Comparison of ENCODE assay signal across 27 cellular contexts in the genomic region with DNA sequence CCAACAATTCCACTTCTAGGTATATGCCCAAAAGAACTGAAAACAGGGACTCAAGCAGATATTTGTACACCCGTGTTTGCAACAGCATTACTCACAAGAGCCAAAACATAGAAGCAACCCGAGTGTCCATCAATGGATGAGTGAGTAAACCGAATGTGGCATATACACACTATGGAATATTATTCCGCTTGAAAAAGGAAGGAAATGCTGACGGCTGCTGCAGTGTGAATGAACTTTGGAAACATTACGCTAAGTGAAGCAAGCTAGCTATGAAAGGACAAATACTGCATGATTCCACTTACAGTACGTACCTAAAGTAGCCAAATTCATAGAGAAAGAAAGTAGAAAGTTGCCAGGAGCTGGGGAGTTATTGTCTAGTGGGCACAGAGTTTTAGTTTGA. TPM values are rescaled to one million over a fixed set of nuclear protein-coding genes. Genes with fewer than 3 reads are reported as not detected.
"Had no signal": no experiment of that assay in that cellular context is flagged by ENCODE, and none has a peak within 500 bp of the region (broad histone marks: within the 10 kb centered on the region; RNA-seq: fewer than 3 reads in every experiment).

No MANE protein-coding gene starts in this region.

- H3K9me3 ChIP-seq: adrenal gland, ascending aorta, esophagus squamous epithelium, gastroesophageal sphincter had no signal

- ATAC-seq: activated CD4-positive, alpha-beta T cell treated with anti-CD3 and anti-CD28 coated beads for 36 hours; activated CD8-positive, alpha-beta memory T cell treated with anti-CD3 and anti-CD28 coated beads, Interleukin-2, amount 10 ng/mL, durations not matched to agents 7 days and 5 days; activated CD8-positive, alpha-beta T cell treated with anti-CD3 and anti-CD28 coated beads, Interleukin-2, amount 10 ng/mL, durations not matched to agents 7 days and 5 days; activated naive CD8-positive, alpha-beta T cell treated with anti-CD3 and anti-CD28 coated beads, Interleukin-2, amount 50 U/mL, for 24 hours; gastroesophageal sphincter had no signal

- DNase-seq: activated CD4-positive, alpha-beta memory T cell treated with anti-CD3 and anti-CD28 coated beads for 36 hours; activated CD4-positive, alpha-beta T cell treated with anti-CD3 and anti-CD28 coated beads for 36 hours; activated CD4-positive, alpha-beta T cell treated with anti-CD3 and anti-CD28 coated beads, Interleukin-2, amount 10 ng/mL, durations not matched to agents 24 days and 14 days; activated CD4-positive, CD25-positive, alpha-beta regulatory T cell; activated CD4-positive, CD25-positive, alpha-beta regulatory T cell treated with anti-CD3 and anti-CD28 coated beads, Interleukin-2, amount 50 U/mL, for 72 hours; activated CD8-positive, alpha-beta memory T cell treated with anti-CD3 and anti-CD28 coated beads, Interleukin-2, amount 10 ng/mL, durations not matched to agents 7 days and 5 days; activated CD8-positive, alpha-beta memory T cell treated with anti-CD3 and anti-CD28 coated beads, Interleukin-2, amount 50 U/mL, for 4 hours; activated CD8-positive, alpha-beta T cell treated with anti-CD3 and anti-CD28 coated beads, Interleukin-2, amount 10 ng/mL, durations not matched to agents 7 days and 5 days; activated effector memory CD4-positive, alpha-beta T cell treated with anti-CD3 and anti-CD28 coated beads, Interleukin-2, amount 50 U/mL, for 16 hours; activated naive CD4-positive, alpha-beta T cell treated with anti-CD3 and anti-CD28 coated beads for 36 hours; activated naive CD8-positive, alpha-beta T cell treated with anti-CD3 and anti-CD28 coated beads for 36 hours; activated naive CD8-positive, alpha-beta T cell treated with anti-CD3 and anti-CD28 coated beads, Interleukin-2, amount 50 U/mL, for 24 hours; activated T-cell treated with anti-CD3 and anti-CD28 coated beads, Interleukin-2, amount 50 U/mL, for 1 hour; activated T-cell treated with anti-CD3 and anti-CD28 coated beads, Interleukin-2, amount 50 U/mL, for 48 hours; adrenal gland; cortex of kidney; dorsolateral prefrontal cortex; effector memory CD4-positive, alpha-beta T cell; endodermal cell; erythroblast; esophagus squamous epithelium; foreskin melanocyte; head of caudate nucleus; hippocampal formation; T-helper 2 cell had no signal

- H3K36me3 ChIP-seq: adrenal gland, ascending aorta, esophagus squamous epithelium, gastroesophageal sphincter had no signal

- H3K4me1 ChIP-seq: ascending aorta, gastroesophageal sphincter had no signal

- H3K4me3 ChIP-seq: adrenal gland, ascending aorta, dorsolateral prefrontal cortex, esophagus squamous epithelium, gastroesophageal sphincter had no signal

- H3K27me3 ChIP-seq: adrenal gland, ascending aorta, dorsolateral prefrontal cortex, esophagus squamous epithelium, gastroesophageal sphincter had no signal

- H3K27ac ChIP-seq: adrenal gland, ascending aorta, dorsolateral prefrontal cortex, gastroesophageal sphincter had no signal

RNA-seq across cellular contexts. Expression of gene MREG, which starts 32.2 kb away (rescaled TPM):
- total RNA-seq: ascending aorta had no signal
